Comparison of ENCODE assay signal across 27 cellular contexts in genomic region chr7:4233621-4234497, GRCh38.
"Had no signal": no experiment of that assay in that cellular context is flagged by ENCODE, and none has a peak within 500 bp of the region (broad histone marks: within the 10 kb centered on the region; RNA-seq: fewer than 3 reads in every experiment).

No MANE protein-coding gene starts in this region.

- H3K27ac ChIP-seq: SK-N-MC had no signal

- H3K36me3 ChIP-seq: MG63 had no signal

- H3K4me3 ChIP-seq: MG63, SK-N-MC had no signal

- ATAC-seq: activated CD8-positive, alpha-beta memory T cell treated with anti-CD3 and anti-CD28 coated beads, Interleukin-2, amount 10 ng/mL, durations not matched to agents 7 days and 5 days; Panc1; Right ventricle myocardium inferior; T-cell had no signal

- DNase-seq: activated B cell treated with CpG ODN at 0.5 μM for 24 hours; activated CD4-positive, alpha-beta T cell treated with anti-CD3 and anti-CD28 coated beads for 1 hour; activated CD4-positive, alpha-beta T cell treated with anti-CD3 and anti-CD28 coated beads, Interleukin-2, amount 10 ng/mL, durations not matched to agents 24 days and 14 days; activated CD4-positive, alpha-beta T cell treated with anti-CD3 and anti-CD28 coated beads, Interleukin-2, amount 50 U/mL, for 48 hours; activated CD8-positive, alpha-beta memory T cell treated with anti-CD3 and anti-CD28 coated beads, Interleukin-2, amount 10 ng/mL, durations not matched to agents 7 days and 5 days; activated gamma-delta T cell; activated naive CD4-positive, alpha-beta T cell treated with anti-CD3 and anti-CD28 coated beads for 36 hours; activated T-cell treated with anti-CD3 and anti-CD28 coated beads, Interleukin-2, amount 50 U/mL, for 24 hours; amygdala; MG63; MV-4-11; NCI-H1092 treated with DMSO at 0.1 percent for 48 hours; NCI-H1417 treated with DMSO at 0.1 percent for 48 hours; NCI-H1694 treated with DMSO at 0.1 percent for 48 hours; NCI-H2029 treated with DMSO at 0.1 percent for 48 hours; NCI-H345; NCI-H510A; NCI-H526 treated with DMSO at 0.1 percent for 48 hours; NCI-H82; OCI-M1; RPMI8226; T-cell; T-helper 2 cell; T1000 had no signal

- H3K9me3 ChIP-seq: MG63 had no signal

- H3K27me3 ChIP-seq: MG63 had no signal
